ENCODE assay signal across 8 cellular contexts in genomic region chrX:129925305-129926092, GRCh38. TPM values are rescaled to one million over a fixed set of nuclear protein-coding genes. Genes with fewer than 3 reads are reported as not detected.
DNase-seq lines count a peak whose midpoint lies in the region; TF ChIP-seq lines count a peak whose summit lies in the region.

No MANE protein-coding gene starts in this region.

- no peak for TF ChIP-seq POLR2A in ovary (IDR thresholded peaks at IDR 0.05)

- TF ChIP-seq CTCF in GM10266 (IDR thresholded peaks at IDR 0.05; ENCODE audit: control insufficient read depth, insufficient read depth, low read depth, missing control alignments) (peak; percentile 64), ovary (IDR thresholded peaks at IDR 0.05) (peak; percentile 45 to 57 (median 51))

- no peaks in the 10 kb centered on the region for H3K27me3 ChIP-seq in ovary

- no peak overlapping the region for H3K4me3 ChIP-seq in ovary

- TF ChIP-seq EP300 in ovary (IDR thresholded peaks at IDR 0.05) = no peak

- DNase-seq in GM10266 (ENCODE audit: extremely low spot score) (peak; percentile 35), HUDEP-2 (lab: John Stamatoyannopoulos, UW; ENCODE audit: unreplicated experiment in 76 of 76) (peak in 65 of 76 experiments; percentile 0 to 58 (median 34)), RPMI7951 (ENCODE audit: low read depth) (peak; percentile 54), foreskin melanocyte (peak; percentile 70), ovary (peak; percentile 57 to 79 (median 65)), ureter (ENCODE audit: low spot score) (peak; percentile 79)
- DNase-seq in activated T-helper 9 cell treated with anti-CD3 and anti-CD28 coated beads, Interleukin-2, amount 50 U/mL, for 16 hours (ENCODE audit: low read depth) = peak; percentile 39
- DNase-seq in NK-92 treated with Interleukin-12 subunit alpha and Interleukin-12 subunit beta, amount 100 ng/mL, for 24 hours (lab: John Stamatoyannopoulos, UW) = no peak

- intact Hi-C loops in ovary (cut with DNase I) = loop anchor here (5.0 to 10.0 kb wide), 3 partner anchors 137 to 269 kb away; no protein-coding TSS in a partner anchor

- no peak overlapping the region for H3K27ac ChIP-seq in ovary

- H3K9me3 ChIP-seq in ovary = no peaks in the 10 kb centered on the region

- H3K36me3 ChIP-seq in ovary = no peaks in the 10 kb centered on the region

- no peaks in the 10 kb centered on the region for H3K4me1 ChIP-seq in ovary (ENCODE audit: insufficient read depth)

- WGBS in ovary, 3 donors = 32 to 35% (median 33%) methylated on average over 15 of the region's 15 CpGs

RNA-seq across cellular contexts. Expression of gene UTP14A, which starts 19.5 kb away (rescaled TPM):
- 16.5 and 17.0 TPM in 2 replicates for total RNA-seq in RPMI7951 (2014; rRNA removed; shearing (Covaris generic))
- 10 to 100 TPM; 11.7 to 22.6 (median 15.6) TPM for total RNA-seq in ovary
- polyA plus RNA-seq in ovary = 10 to 100 TPM; 12.9 to 36.6 TPM
- total RNA-seq in ureter = 23.3 TPM

RNA-seq across cellular contexts. Expression of gene BCORL1, which starts 56.9 kb away (rescaled TPM):
- total RNA-seq in RPMI7951 (2014; rRNA removed; shearing (Covaris generic)) = 0.49 and 0.96 TPM in 2 replicates
- total RNA-seq in ovary (10 to 100 TPM in 5 of 7 donors, 1 to 10 TPM in 2; 3.3 to 45.1 (median 24.1) TPM), ureter (12.6 TPM)
- polyA plus RNA-seq in ovary = 1 to 10 TPM; 6.1 to 9.3 TPM
